Comparison of ENCODE assay signal across 14 cellular contexts in genomic region chr11:43802509-43802908, GRCh38.
DNase-seq lines count a peak whose midpoint lies in the region; ATAC-seq and TF ChIP-seq lines count a peak whose summit lies in the region.
"Had no signal": no experiment of that assay in that cellular context is flagged by ENCODE, and none has a peak within 500 bp of the region (broad histone marks: within the 10 kb centered on the region; RNA-seq: fewer than 3 reads in every experiment).

No MANE protein-coding gene starts in this region.

- H3K36me3 Mint-ChIP-seq in osteocyte (ENCODE audit: unreplicated experiment) = peaks cover 19% of the 10 kb centered on the region

- no peak overlapping the region for H3K4me3 Mint-ChIP-seq in osteocyte (ENCODE audit: unreplicated experiment)
- H3K4me3 Mint-ChIP-seq: activated T-cell treated with anti-CD3 and anti-CD28 coated beads, Interleukin-2, amount 50 U/mL, for 4 hours; dendritic cell treated with granulocyte-macrophage colony-stimulating factor and Interleukin-4, amounts not matched to agents 40 ng/mL and 50 ng/mL, for 4 days; T-helper 2 cell treated with Interferon-gamma antibody and Interleukin-4, amounts not matched to agents 5 μg/mL and 100 μg/mL, for 36 hours had no signal

- H3K4me3 ChIP-seq in choroid plexus epithelial cell (ENCODE audit: low read depth, low read length) = no peak overlapping the region
- H3K4me3 ChIP-seq: prostate gland had no signal

- no peaks in the 10 kb centered on the region for H3K27me3 Mint-ChIP-seq in osteocyte (ENCODE audit: unreplicated experiment)
- H3K27me3 Mint-ChIP-seq: dendritic cell treated with granulocyte-macrophage colony-stimulating factor and Interleukin-4, amounts not matched to agents 40 ng/mL and 50 ng/mL, for 4 days had no signal

- TF ChIP-seq CTCF in choroid plexus epithelial cell (conservative IDR thresholded peaks at IDR 0.05; ENCODE audit: low read depth, low read length) (peak; percentile 74), osteocyte (IDR thresholded peaks at IDR 0.05) (peak; percentile 25)

- ATAC-seq in HG03442 (IDR thresholded peaks at IDR 0.05; ENCODE audit: unreplicated experiment) = no peak
- ATAC-seq: activated T-cell treated with anti-CD3 and anti-CD28 coated beads, Interleukin-2, amount 50 U/mL, for 4 hours had no signal

- DNase-seq in NCI-H2171 treated with DMSO at 0.1 percent for 48 hours (lab: John Stamatoyannopoulos, UW) = peak; percentile 5
- no peak for DNase-seq in NCI-H2171 (lab: John Stamatoyannopoulos, UW)
- peak; percentile 14 for DNase-seq in MV-4-11 (lab: John Stamatoyannopoulos, UW)
- peak; percentile 56 for DNase-seq in choroid plexus epithelial cell (ENCODE audit: low read depth)
- no peak for DNase-seq in osteocyte (ENCODE audit: extremely low spot score, unreplicated experiment)
- no peak for DNase-seq in middle frontal gyrus (ENCODE audit: extremely low spot score, low spot score)
- no peak for DNase-seq in NK-92 (lab: John Stamatoyannopoulos, UW; ENCODE audit: unreplicated experiment)
- DNase-seq: ACHN; activated T-cell treated with anti-CD3 and anti-CD28 coated beads, Interleukin-2, amount 50 U/mL, for 4 hours; NCI-H345 had no signal

- no peaks in the 10 kb centered on the region for H3K4me1 Mint-ChIP-seq in osteocyte (ENCODE audit: unreplicated experiment)

- H3K9me3 Mint-ChIP-seq in osteocyte (ENCODE audit: unreplicated experiment) = peaks cover 4% of the 10 kb centered on the region
- H3K9me3 Mint-ChIP-seq: T-helper 2 cell treated with Interferon-gamma antibody and Interleukin-4, amounts not matched to agents 5 μg/mL and 100 μg/mL, for 36 hours had no signal

- H3K27ac Mint-ChIP-seq in osteocyte (ENCODE audit: unreplicated experiment) = no peak overlapping the region
- H3K27ac Mint-ChIP-seq: dendritic cell treated with granulocyte-macrophage colony-stimulating factor and Interleukin-4, amounts not matched to agents 40 ng/mL and 50 ng/mL, for 4 days; T-helper 2 cell treated with Interferon-gamma antibody and Interleukin-4, amounts not matched to agents 5 μg/mL and 100 μg/mL, for 36 hours had no signal

Comparison
In these comparisons a context has a peak if more than half of its experiments do, and no peak if none do; other contexts are left out.
1. DNase-seq: peak in NCI-H2171 treated with DMSO at 0.1 percent for 48 hours (single experiment), MV-4-11 (single experiment) and choroid plexus epithelial cell (single experiment); none in NCI-H2171 (single experiment), osteocyte (single experiment), middle frontal gyrus (single experiment) and NK-92 (single experiment).